In the genomic region with DNA sequence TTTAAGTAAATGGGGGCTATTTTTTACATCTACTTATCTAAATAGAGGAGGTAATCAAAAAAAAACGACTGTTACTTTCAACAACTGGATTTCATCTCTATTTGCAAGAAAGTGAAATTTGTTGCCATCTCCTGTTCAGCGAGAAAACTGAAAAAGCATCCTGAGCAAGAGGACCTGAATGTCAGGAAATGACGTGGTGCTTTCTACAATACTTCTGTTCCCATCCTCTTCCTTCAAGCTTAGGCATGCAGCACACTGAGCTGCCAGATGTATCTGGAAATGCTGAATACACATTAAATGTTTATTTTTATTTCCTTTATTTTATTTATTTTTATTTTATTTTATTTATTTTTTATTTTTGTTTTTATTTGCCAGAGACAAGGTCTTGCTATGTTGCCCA, we compare ENCODE assay signal across 6 cellular contexts. TPM values are rescaled to one million over a fixed set of nuclear protein-coding genes. Genes with fewer than 3 reads are reported as not detected.
"Had no signal": no experiment of that assay in that cellular context is flagged by ENCODE, and none has a peak within 500 bp of the region (broad histone marks: within the 10 kb centered on the region; RNA-seq: fewer than 3 reads in every experiment).

No MANE protein-coding gene starts in this region.

RNA-seq across cellular contexts. Expression of gene TRIM43, which starts 21.2 kb away (rescaled TPM):
- total RNA-seq: GM23248, H4, H9, HepG2, HT1080 had no signal
- polyA plus RNA-seq: GM23248, HepG2, IgD-negative memory B cell had no signal
